ENCODE assay signal across 3 cellular contexts in the genomic region with DNA sequence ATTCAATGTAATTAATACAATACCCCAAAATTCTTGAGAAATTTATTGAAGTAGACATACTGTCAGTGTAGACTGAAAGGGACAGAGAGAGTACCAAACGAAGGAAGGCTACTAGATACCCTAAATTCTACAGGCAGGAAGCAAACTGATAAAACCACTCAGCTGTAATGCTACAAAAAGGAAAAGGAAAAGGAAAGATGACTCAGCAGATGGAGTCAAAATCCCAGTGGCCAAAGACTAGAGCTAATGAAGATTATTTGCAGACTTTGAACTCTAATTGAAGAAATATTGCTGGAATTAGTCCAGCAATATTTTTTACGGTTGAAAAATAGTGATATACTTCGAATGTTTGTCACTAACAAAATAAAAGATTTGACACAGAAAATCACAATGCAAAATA.
TF ChIP-seq lines count a peak whose summit lies in the region.

No MANE protein-coding gene starts in this region.

TF ChIP-seq in A549, 52 proteins besides CTCF, POLR2A, EP300 and RAD21:
- TF ChIP-seq ZC3H11A (IDR thresholded peaks at IDR 0.05) (no peak), MAFK (IDR thresholded peaks at IDR 0.05; ENCODE audit: partially characterized antibody) (peak; percentile 74), RNF2 (IDR thresholded peaks at IDR 0.05; ENCODE audit: borderline replicate concordance, low read depth) (no peak)

TF ChIP-seq in GM23338, 12 proteins besides CTCF, POLR2A, EP300 and RAD21 (continues in another document):
- TF ChIP-seq POLR2AphosphoS5 (IDR thresholded peaks at IDR 0.05; ENCODE audit: low read depth) = no peak
- TF ChIP-seq ZNF114 (CRISPR knock-in tag; IDR thresholded peaks at IDR 0.05) = no peak
- no peak for TF ChIP-seq EZH2 (IDR thresholded peaks at IDR 0.05; ENCODE audit: low read depth, unreplicated experiment)
- TF ChIP-seq NANOG (IDR thresholded peaks at IDR 0.05; ENCODE audit: borderline replicate concordance) = no peak
- TF ChIP-seq CREB1 (CRISPR knock-in tag; IDR thresholded peaks at IDR 0.05; ENCODE audit: low read depth) = no peak
- no peak for TF ChIP-seq JUNB (IDR thresholded peaks at IDR 0.05; ENCODE audit: unreplicated experiment)
- no peak for TF ChIP-seq ZNF462 (CRISPR knock-in tag; IDR thresholded peaks at IDR 0.05)
- no peak for TF ChIP-seq REST (IDR thresholded peaks at IDR 0.05; ENCODE audit: unreplicated experiment)
- TF ChIP-seq, protein P1, sequence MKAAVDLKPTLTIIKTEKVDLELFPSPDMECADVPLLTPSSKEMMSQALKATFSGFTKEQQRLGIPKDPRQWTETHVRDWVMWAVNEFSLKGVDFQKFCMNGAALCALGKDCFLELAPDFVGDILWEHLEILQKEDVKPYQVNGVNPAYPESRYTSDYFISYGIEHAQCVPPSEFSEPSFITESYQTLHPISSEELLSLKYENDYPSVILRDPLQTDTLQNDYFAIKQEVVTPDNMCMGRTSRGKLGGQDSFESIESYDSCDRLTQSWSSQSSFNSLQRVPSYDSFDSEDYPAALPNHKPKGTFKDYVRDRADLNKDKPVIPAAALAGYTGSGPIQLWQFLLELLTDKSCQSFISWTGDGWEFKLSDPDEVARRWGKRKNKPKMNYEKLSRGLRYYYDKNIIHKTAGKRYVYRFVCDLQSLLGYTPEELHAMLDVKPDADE (IDR thresholded peaks at IDR 0.05) = no peak

TF ChIP-seq in HepG2, 621 proteins besides CTCF, POLR2A, EP300 and RAD21:
- TF ChIP-seq ZNF761 (CRISPR knock-in tag; conservative IDR thresholded peaks at IDR 0.05) (no peak), NFE2L2 (IDR thresholded peaks at IDR 0.05; ENCODE audit: low read length) (peak; percentile 24; the same call in 1 of the 2 replicates), MAFF (IDR thresholded peaks at IDR 0.05; ENCODE audit: low read depth, low read length) (peak; percentile 38; the same call in 1 of the 2 replicates), POLR2G (IDR thresholded peaks at IDR 0.05; ENCODE audit: low read depth, low read length) (no peak), GRHL1 (CRISPR knock-in tag; conservative IDR thresholded peaks at IDR 0.05) (no peak), KLF15 (CRISPR knock-in tag; IDR thresholded peaks at IDR 0.05; ENCODE audit: borderline replicate concordance) (no peak), ZNF225 (CRISPR knock-in tag; IDR thresholded peaks at IDR 0.05) (no peak), ZFP36 (IDR thresholded peaks at IDR 0.05; ENCODE audit: borderline replicate concordance, low read depth, low read length, partially characterized antibody) (no peak), ZNF430 (CRISPR knock-in tag; IDR thresholded peaks at IDR 0.05) (no peak), MAFK (conservative IDR thresholded peaks at IDR 0.05 in 1 of 2, IDR thresholded peaks at IDR 0.05 in 1 of 2; ENCODE audit: low read length in 2 of 2) (peak; percentile 40 to 50; a peak in 3 of 4 replicates), ZNF569 (CRISPR knock-in tag; IDR thresholded peaks at IDR 0.05; ENCODE audit: borderline replicate concordance) (no peak), SKI (IDR thresholded peaks at IDR 0.05; ENCODE audit: partially characterized antibody) (no peak)
